In the genomic region with DNA sequence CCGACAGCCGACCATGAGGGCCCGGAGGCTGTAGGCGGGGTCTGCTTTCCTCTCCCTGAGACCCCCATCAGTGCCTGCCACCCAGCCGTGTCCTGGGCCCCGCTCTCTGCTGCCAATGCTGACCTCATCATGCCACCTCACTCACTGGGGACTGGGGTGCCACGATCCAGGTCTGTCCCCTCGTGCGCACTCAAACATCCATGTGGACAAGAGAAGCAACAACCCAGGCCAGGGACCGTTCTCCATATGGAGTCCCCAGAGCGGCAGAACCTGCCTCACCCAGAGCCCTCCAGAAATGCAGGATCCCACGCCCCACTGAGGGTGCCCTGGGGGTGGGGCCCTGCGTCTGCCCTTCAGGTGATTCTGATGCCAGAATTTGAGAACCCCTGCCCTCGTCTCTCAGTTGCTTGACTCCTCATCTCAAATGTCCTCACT, we compare ENCODE assay signal across 22 cellular contexts.
"Had no signal": no experiment of that assay in that cellular context is flagged by ENCODE, and none has a peak within 500 bp of the region (broad histone marks: within the 10 kb centered on the region; RNA-seq: fewer than 3 reads in every experiment).

No MANE protein-coding gene starts in this region.

- H3K27ac Mint-ChIP-seq: naive thymus-derived CD4-positive, alpha-beta T cell had no signal

- H3K9me3 ChIP-seq: neutrophil, prostate gland, right atrium auricular region, suprapubic skin, transverse colon, vagina had no signal

- H3K9me3 Mint-ChIP-seq: stimulated activated naive CD8-positive, alpha-beta T cell treated with anti-CD3 and anti-CD28 coated beads, Interleukin-15, amount 100 ng/mL, for 72 hours had no signal

- H3K27me3 ChIP-seq: right atrium auricular region, transverse colon, vagina had no signal

- ATAC-seq: left cardiac atrium; left ventricle myocardium superior; naive thymus-derived CD4-positive, alpha-beta T cell; stimulated activated naive CD8-positive, alpha-beta T cell treated with anti-CD3 and anti-CD28 coated beads, Interleukin-15, amount 100 ng/mL, for 72 hours had no signal

- H3K4me1 ChIP-seq: parathyroid adenoma, prostate gland, right atrium auricular region, suprapubic skin, transverse colon, vagina had no signal

- H3K36me3 ChIP-seq: cardiac muscle cell, neutrophil, prostate gland, right atrium auricular region, suprapubic skin, transverse colon, vagina had no signal

- H3K4me3 Mint-ChIP-seq: naive thymus-derived CD4-positive, alpha-beta T cell; stimulated activated naive CD8-positive, alpha-beta T cell treated with anti-CD3 and anti-CD28 coated beads, Interleukin-15, amount 100 ng/mL, for 72 hours had no signal

- H3K4me3 ChIP-seq: cardiac muscle cell, dorsolateral prefrontal cortex, prostate gland, right atrium auricular region, skin epidermis, suprapubic skin, transverse colon, vagina had no signal

- DNase-seq: dorsolateral prefrontal cortex; effector CD4-positive, alpha-beta T cell; hypothalamus; left cardiac atrium; left ventricle myocardium superior; mesenchymal stem cell; midbrain; naive thymus-derived CD4-positive, alpha-beta T cell; stimulated activated CD4-positive, alpha-beta T cell treated with anti-CD3 and anti-CD28 coated beads, Interleukin-15, amount 100 ng/mL, for 24 hours; stimulated activated CD4-positive, alpha-beta T cell treated with anti-CD3 and anti-CD28 coated beads, Interleukin-4, amount 100 ng/mL, for 1 hour; stimulated activated CD8-positive, alpha-beta memory T cell treated with anti-CD3 and anti-CD28 coated beads, Interleukin-4, amount 100 ng/mL, for 48 hours; stimulated activated naive CD4-positive, alpha-beta T cell; stimulated activated naive CD8-positive, alpha-beta T cell treated with anti-CD3 and anti-CD28 coated beads, Interleukin-15, amount 100 ng/mL, for 72 hours; transverse colon had no signal

- H3K27ac ChIP-seq: cardiac muscle cell, dorsolateral prefrontal cortex, neutrophil, parathyroid adenoma, prostate gland, right atrium auricular region, skin epidermis, suprapubic skin, transverse colon, vagina had no signal

- H3K36me3 Mint-ChIP-seq: naive thymus-derived CD4-positive, alpha-beta T cell had no signal

- H3K4me1 Mint-ChIP-seq: naive thymus-derived CD4-positive, alpha-beta T cell; stimulated activated naive CD8-positive, alpha-beta T cell treated with anti-CD3 and anti-CD28 coated beads, Interleukin-15, amount 100 ng/mL, for 72 hours had no signal
